In the genomic region with DNA sequence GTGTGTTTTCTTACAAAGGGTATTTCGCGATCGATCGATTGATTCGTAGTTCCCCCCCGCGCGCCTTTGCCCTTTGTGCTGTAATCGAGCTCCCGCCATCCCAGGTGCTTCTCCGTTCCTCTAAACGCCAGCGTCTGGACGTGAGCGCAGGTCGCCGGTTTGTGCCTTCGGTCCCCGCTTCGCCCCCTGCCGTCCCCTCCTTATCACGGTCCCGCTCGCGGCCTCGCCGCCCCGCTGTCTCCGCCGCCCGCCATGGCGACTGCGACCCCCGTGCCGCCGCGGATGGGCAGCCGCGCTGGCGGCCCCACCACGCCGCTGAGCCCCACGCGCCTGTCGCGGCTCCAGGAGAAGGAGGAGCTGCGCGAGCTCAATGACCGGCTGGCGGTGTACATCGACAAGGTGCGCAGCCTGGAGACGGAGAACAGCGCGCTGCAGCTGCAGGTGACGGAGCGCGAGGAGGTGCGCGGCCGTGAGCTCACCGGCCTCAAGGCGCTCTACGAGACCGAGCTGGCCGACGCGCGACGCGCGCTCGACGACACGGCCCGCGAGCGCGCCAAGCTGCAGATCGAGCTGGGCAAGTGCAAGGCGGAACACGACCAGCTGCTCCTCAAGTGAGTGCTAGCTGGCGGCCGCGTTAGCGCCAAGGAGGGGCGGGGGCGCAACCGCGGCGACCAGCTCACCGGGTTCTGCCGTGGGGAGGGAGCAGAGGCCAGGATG, we compare ENCODE assay signal across 8 cellular contexts. TPM values are rescaled to one million over a fixed set of nuclear protein-coding genes. Genes with fewer than 3 reads are reported as not detected.
A peak's percentile ranks its signal among the peaks of the same experiment; 100 is the strongest.
DNase-seq lines count a peak whose midpoint lies in the region; ATAC-seq, FAIRE-seq and TF ChIP-seq lines count a peak whose summit lies in the region.

No MANE protein-coding gene starts in this region.

- H3K36me3 ChIP-seq in ACC112 (ENCODE audit: insufficient read depth, low read length) (no peaks in the 10 kb centered on the region), SU-DHL-6 (ENCODE audit: low read length) (peaks cover 6% of the 10 kb centered on the region; the same call in 1 of the 2 replicates), right atrium auricular region (no peaks in the 10 kb centered on the region)

- peaks cover 12% of the 10 kb centered on the region for H3F3A ChIP-seq in SU-DHL-6 (ENCODE audit: insufficient read depth)

- H3K4me1 ChIP-seq in ACC112 (ENCODE audit: control insufficient read depth, insufficient read depth, low read length, unreplicated experiment) (peaks cover 15% of the 10 kb centered on the region), right atrium auricular region (peaks cover 0 to 18% of the 10 kb centered on the region in 2 donors)

- H3K9ac ChIP-seq in SU-DHL-6 (ENCODE audit: low read length) = peak overlapping the region; percentile 99

- H3K27me3 Mint-ChIP-seq in progenitor cell of endocrine pancreas = no peaks in the 10 kb centered on the region

- H3K27me3 ChIP-seq in ACC112 (ENCODE audit: insufficient read depth, low read length) (no peaks in the 10 kb centered on the region), SU-DHL-6 (ENCODE audit: low read length) (no peaks in the 10 kb centered on the region), right atrium auricular region (no peaks in the 10 kb centered on the region)

- H3K36me3 Mint-ChIP-seq in progenitor cell of endocrine pancreas (ENCODE audit: insufficient read depth) = peaks cover 3% of the 10 kb centered on the region

- H2AFZ ChIP-seq in ACC112 (ENCODE audit: low read length, unreplicated experiment) (peak overlapping the region; percentile 83), SU-DHL-6 (ENCODE audit: low read depth, low read length, severe bottlenecking) (no peak overlapping the region)

- H3K4me3 Mint-ChIP-seq in progenitor cell of endocrine pancreas (ENCODE audit: low read depth) = peak overlapping the region; percentile 86

- H3K4me1 Mint-ChIP-seq in progenitor cell of endocrine pancreas (ENCODE audit: low read depth) = peaks cover 16% of the 10 kb centered on the region

- DNase-seq in amniotic epithelial cell (ENCODE audit: low read depth) = peak; percentile 53
- no peak for DNase-seq in right atrium auricular region (ENCODE audit: low spot score)
- DNase-seq in progenitor cell of endocrine pancreas (ENCODE audit: low spot score, unreplicated experiment) = peak; percentile 33
- peak; percentile 31 for DNase-seq in urothelium cell line (ENCODE audit: low spot score)

- H3K4me3 ChIP-seq in ACC112 (ENCODE audit: low read depth, low read length) (peak overlapping the region; percentile 91), SU-DHL-6 (ENCODE audit: insufficient read depth, low read length, poor library complexity, severe bottlenecking) (peak overlapping the region; percentile 92), right atrium auricular region (peak overlapping the region; percentile 70 to 83)

- H3K27ac ChIP-seq in ACC112 (ENCODE audit: low read depth, low read length) = peak overlapping the region; percentile 70
- H3K27ac ChIP-seq in SU-DHL-6 (ENCODE audit: low read depth, low read length) = peak overlapping the region; percentile 97
- H3K27ac ChIP-seq in right atrium auricular region = peak overlapping the region; percentile 85 to 89

- H3K9me2 ChIP-seq in SU-DHL-6 (replicated peaks; ENCODE audit: insufficient read depth, low read length) = no peaks in the 10 kb centered on the region

- peaks cover 19% of the 10 kb centered on the region; the same call in 1 of the 2 replicates for H4K20me1 ChIP-seq in SU-DHL-6 (ENCODE audit: low read depth, low read length)

- ATAC-seq in GM18498 (IDR thresholded peaks at IDR 0.05; ENCODE audit: unreplicated experiment) (peak; percentile 24), HG03439 (IDR thresholded peaks at IDR 0.05; ENCODE audit: unreplicated experiment) (peak; percentile 10)

- H3K79me2 ChIP-seq in ACC112 (ENCODE audit: control insufficient read depth, insufficient read depth, low read length, unreplicated experiment) (peaks cover 49% of the 10 kb centered on the region), SU-DHL-6 (ENCODE audit: insufficient read depth, low read length) (peaks cover 48% of the 10 kb centered on the region)

- no peak for FAIRE-seq in urothelium cell line (lab: Jason Lieb, UNC)

- H3K9me3 ChIP-seq in SU-DHL-6 (ENCODE audit: insufficient read depth, low read length) (no peaks in the 10 kb centered on the region), right atrium auricular region (no peaks in the 10 kb centered on the region)

- H3K4me2 ChIP-seq in SU-DHL-6 (ENCODE audit: low read depth, low read length, poor library complexity, severe bottlenecking) = peak overlapping the region; percentile 65

- H3K27ac Mint-ChIP-seq in progenitor cell of endocrine pancreas = peak overlapping the region; percentile 99

- TF ChIP-seq CTCF in SU-DHL-6 (IDR thresholded peaks at IDR 0.05; ENCODE audit: insufficient read depth, low read length, poor library complexity, severe bottlenecking) = no peak
- TF ChIP-seq CTCF in right atrium auricular region (IDR thresholded peaks at IDR 0.05) = peak in 1 of 2 donors; percentile 21
- peak; percentile 28 for TF ChIP-seq CTCF in progenitor cell of endocrine pancreas (IDR thresholded peaks at IDR 0.05; ENCODE audit: unreplicated experiment)

- H3K9me3 Mint-ChIP-seq in progenitor cell of endocrine pancreas (ENCODE audit: low read depth) = no peaks in the 10 kb centered on the region

RNA-seq across cellular contexts. Expression of a gene that starts 0.5 kb away (rescaled TPM):
- 1 to 10 TPM; 2.5 to 2.6 TPM for total RNA-seq in right atrium auricular region
- 149 and 152 TPM in 2 replicates for total RNA-seq in progenitor cell of endocrine pancreas

Comparison
In these comparisons a context has a peak if more than half of its experiments do, and no peak if none do; other contexts are left out.
1. RNA of a gene that starts 0.5 kb away (total RNA-seq): 149 to 152 TPM in progenitor cell of endocrine pancreas; 2.5 to 2.6 TPM in right atrium auricular region; every median in the first group is over 10 times any median in the second.
2. Peak in every context shown above with its lines, with median percentiles within 50 percentile points of each other: H3K27ac ChIP-seq and H3K4me3 ChIP-seq.